In the genomic region with DNA sequence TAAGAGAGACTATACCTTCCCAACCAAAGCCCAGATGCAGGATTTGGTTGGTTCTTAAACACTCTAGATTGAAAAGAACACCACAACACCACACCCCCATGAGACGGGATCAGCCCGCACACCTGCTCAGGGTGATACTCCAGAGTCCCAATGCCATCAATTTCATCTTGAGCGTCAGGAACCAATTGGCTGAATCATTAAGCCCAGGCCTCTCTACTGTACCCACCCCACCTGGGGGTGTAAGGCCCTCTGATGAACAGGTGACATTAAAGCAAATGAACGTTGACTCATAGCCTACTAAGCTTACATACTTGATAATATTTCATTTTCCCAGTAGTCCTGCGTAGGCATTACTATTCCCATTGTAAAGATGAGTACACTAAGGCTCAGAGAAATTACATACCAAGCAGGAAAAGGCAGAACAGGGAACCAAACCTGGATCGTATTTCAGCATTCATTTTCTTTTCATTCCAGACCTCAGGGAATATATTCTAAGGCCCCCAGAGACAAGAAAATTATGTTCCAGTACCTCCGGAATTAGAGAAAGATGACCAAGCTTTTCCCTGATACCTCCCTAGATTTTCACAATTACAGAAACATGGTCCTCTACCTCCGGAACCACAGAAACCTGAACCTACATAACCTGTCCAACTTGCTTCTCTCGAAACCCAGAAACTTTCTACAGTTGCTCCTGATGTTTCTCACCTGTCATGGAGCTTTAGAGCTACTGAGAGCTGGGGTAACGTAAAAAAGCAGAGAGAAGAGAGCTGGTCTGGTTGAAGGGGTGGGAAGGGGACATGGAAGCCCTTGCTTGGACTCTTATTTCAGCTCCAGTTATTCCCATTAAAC, we compare ENCODE assay signal across 17 cellular contexts. TPM values are rescaled to one million over a fixed set of nuclear protein-coding genes. Genes with fewer than 3 reads are reported as not detected.
A peak's percentile ranks its signal among the peaks of the same experiment; 100 is the strongest.
DNase-seq lines count a peak whose midpoint lies in the region; ATAC-seq and TF ChIP-seq lines count a peak whose summit lies in the region.
"Had no signal": no experiment of that assay in that cellular context is flagged by ENCODE, and none has a peak within 500 bp of the region (broad histone marks: within the 10 kb centered on the region; RNA-seq: fewer than 3 reads in every experiment).

No MANE protein-coding gene starts in this region.

- no peaks in the 10 kb centered on the region for H3K79me2 ChIP-seq in mammary epithelial cell (ENCODE audit: insufficient read depth, low read length)
- no peaks in the 10 kb centered on the region for H3K79me2 ChIP-seq in hepatocyte

- H3K4me1 ChIP-seq in breast epithelium: no peaks in the 10 kb centered on the region
- H3K4me1 ChIP-seq in mammary epithelial cell (ENCODE audit: insufficient read depth, low read length): peaks cover under 1% of the 10 kb centered on the region
- no peaks in the 10 kb centered on the region for H3K4me1 ChIP-seq in hepatocyte (ENCODE audit: insufficient read depth)
- H3K4me1 ChIP-seq in left lung: no peaks in the 10 kb centered on the region

- no peak overlapping the region for H3K9ac ChIP-seq in mammary epithelial cell (ENCODE audit: insufficient read depth, low read length)

- CTCF ChIA-PET in mammary epithelial cell (lab: Charles Lee; ENCODE audit: low non-redundant PET): no interaction called here

- DNase-seq in breast epithelium (ENCODE audit: low spot score in 2 of 2): peak in 1 of 2 donors; percentile 28
- no peak for DNase-seq in mammary epithelial cell
- DNase-seq in SW480 (ENCODE audit: low spot score): peak; percentile 79
- no peak for DNase-seq in hepatocyte (ENCODE audit: low spot score)
- DNase-seq in immature natural killer cell: no peak
- no peak for DNase-seq in left lung
- no peak for DNase-seq in activated naive CD4-positive, alpha-beta T cell (lab: John Stamatoyannopoulos, UW)
- DNase-seq: CD8-positive, alpha-beta memory T cell; Kasumi-1; MM.1S; NCI-H1092 treated with DMSO at 0.1 percent for 48 hours; NCI-H1694 treated with DMSO at 0.1 percent for 48 hours; NCI-H2171 treated with DMSO at 0.1 percent for 48 hours; NCI-H446 treated with DMSO at 0.1 percent for 48 hours; NCI-H774 had no signal

- H3K9me3 ChIP-seq in breast epithelium: no peaks in the 10 kb centered on the region
- H3K9me3 ChIP-seq in mammary epithelial cell (replicated peaks; ENCODE audit: insufficient read depth, low read length): no peaks in the 10 kb centered on the region
- no peaks in the 10 kb centered on the region for H3K9me3 ChIP-seq in hepatocyte (ENCODE audit: low read depth)
- no peaks in the 10 kb centered on the region for H3K9me3 ChIP-seq in left lung

- no peak for TF ChIP-seq POLR2A in breast epithelium (IDR thresholded peaks at IDR 0.05)

- in situ Hi-C loops in mammary epithelial cell (cut with MboI; ENCODE audit: low sequenced_read_pairs in 2 of 2): no loop called here

- dilution Hi-C loops in mammary epithelial cell (cut with HindIII; ENCODE audit: low sequenced_read_pairs): no loop called here

- H3K27ac ChIP-seq in breast epithelium (peak overlapping the region; percentile 66 to 75), mammary epithelial cell (ENCODE audit: insufficient read depth, low read depth, low read length) (no peak overlapping the region), hepatocyte (peak overlapping the region; percentile 67), left lung (no peak overlapping the region)

- H3K36me3 ChIP-seq in breast epithelium: no peaks in the 10 kb centered on the region
- H3K36me3 ChIP-seq in mammary epithelial cell (ENCODE audit: insufficient read depth, low read length): no peaks in the 10 kb centered on the region
- no peaks in the 10 kb centered on the region for H3K36me3 ChIP-seq in hepatocyte (replicated peaks; ENCODE audit: insufficient read depth, low read depth)
- no peaks in the 10 kb centered on the region for H3K36me3 ChIP-seq in left lung

- 75% methylated on average over 10 of the region's 10 CpGs for WGBS in mammary epithelial cell (ENCODE audit: low coverage, missing lambda C conversion rate)
- WGBS in hepatocyte (ENCODE audit: low lambda C conversion rate, missing lambda C conversion rate): 81% methylated on average over 10 of the region's 10 CpGs

- no peak for TF ChIP-seq CTCF in breast epithelium (IDR thresholded peaks at IDR 0.05)
- TF ChIP-seq CTCF in mammary epithelial cell (conservative IDR thresholded peaks at IDR 0.05 in 1 of 2, IDR thresholded peaks at IDR 0.05 in 1 of 2; ENCODE audit: extremely low read depth in 1 of 2, insufficient read depth in 1 of 2, low read depth in 1 of 2, low read length in 2 of 2): no peak
- no peak for TF ChIP-seq CTCF in hepatocyte (IDR thresholded peaks at IDR 0.05; ENCODE audit: poor library complexity)
- no peak for TF ChIP-seq CTCF in left lung (IDR thresholded peaks at IDR 0.05)

- no peaks in the 10 kb centered on the region for H3K9me2 ChIP-seq in hepatocyte (replicated peaks; ENCODE audit: insufficient read depth)

- H3K4me1 Mint-ChIP-seq in immature natural killer cell: peaks cover 19 to 23% of the 10 kb centered on the region in 2 donors

- H3K4me3 Mint-ChIP-seq in immature natural killer cell: no peak overlapping the region
- H3K4me3 Mint-ChIP-seq: CD8-positive, alpha-beta memory T cell had no signal

- H2AFZ ChIP-seq in mammary epithelial cell (ENCODE audit: low read depth, low read length) (no peak overlapping the region), hepatocyte (no peak overlapping the region)

- H3K27me3 ChIP-seq in breast epithelium: no peaks in the 10 kb centered on the region
- no peaks in the 10 kb centered on the region for H3K27me3 ChIP-seq in mammary epithelial cell (ENCODE audit: insufficient read depth, low read length)
- no peaks in the 10 kb centered on the region for H3K27me3 ChIP-seq in hepatocyte
- no peaks in the 10 kb centered on the region for H3K27me3 ChIP-seq in left lung

- H3K36me3 Mint-ChIP-seq in immature natural killer cell: no peaks in the 10 kb centered on the region

- no peak overlapping the region for H3K27ac Mint-ChIP-seq in immature natural killer cell
- H3K27ac Mint-ChIP-seq: CD8-positive, alpha-beta memory T cell had no signal

- ATAC-seq in GM19023 (IDR thresholded peaks at IDR 0.05; ENCODE audit: unreplicated experiment) (no peak), left lung (no peak)
- ATAC-seq: Panc1 had no signal

- no peaks in the 10 kb centered on the region for H3K9me3 Mint-ChIP-seq in immature natural killer cell

- H3K4me3 ChIP-seq in breast epithelium (no peak overlapping the region), mammary epithelial cell (replicated peaks in 1 of 3; ENCODE audit: insufficient read depth in 1 of 3, low read depth in 2 of 3, low read length in 3 of 3) (no peak overlapping the region), hepatocyte (no peak overlapping the region), left lung (no peak overlapping the region)

- H3K4me2 ChIP-seq in mammary epithelial cell (ENCODE audit: insufficient read depth, low read depth, low read length) (no peak overlapping the region), hepatocyte (no peak overlapping the region)

- peaks cover 0 to 4% (median 2%) of the 10 kb centered on the region in 3 donors for H3K27me3 Mint-ChIP-seq in immature natural killer cell (ENCODE audit: low read depth in 3 of 3)
- H3K27me3 Mint-ChIP-seq: CD8-positive, alpha-beta memory T cell had no signal

- BruUV-seq in mammary epithelial cell (replicated peaks; lab: Mats Ljungman, UMichigan): no TSS peak

- H4K20me1 ChIP-seq in mammary epithelial cell (ENCODE audit: insufficient read depth, low read length): no peaks in the 10 kb centered on the region
- H4K20me1 ChIP-seq in hepatocyte (ENCODE audit: insufficient read depth, poor library complexity, severe bottlenecking): no peaks in the 10 kb centered on the region

- intact Hi-C loops in breast epithelium (cut with DNase I; ENCODE audit: low total_unique reads): no loop called here
- intact Hi-C loops in mammary epithelial cell (cut with micrococcal nuclease): no loop called here
- intact Hi-C loops in left lung (cut with DNase I): no loop called here

RNA-seq across cellular contexts. Expression of gene KDM7A, which starts 43.1 kb away (rescaled TPM):
- total RNA-seq in breast epithelium (10 to 100 TPM; 33.1 to 37.1 (median 34.7) TPM), mammary epithelial cell (10 to 100 TPM; 10.0 to 11.8 TPM), hepatocyte (5.5 and 7.0 TPM in 2 replicates), left lung (10 to 100 TPM; 13.2 to 20.0 TPM)
- polyA plus RNA-seq in mammary epithelial cell (2.1 TPM), hepatocyte (0.75 and 1.4 TPM in 2 replicates), immature natural killer cell (1 to 10 TPM; 3.0 to 4.7 (median 4.5) TPM)
- 1.4 TPM for polyA minus RNA-seq in mammary epithelial cell

Comparison
In these comparisons a context has a peak if more than half of its experiments do, and no peak if none do; other contexts are left out.
1. H3K27ac ChIP-seq: peak in breast epithelium (2 of 2) and hepatocyte (single experiment); none in mammary epithelial cell (single experiment) and left lung (0 of 2).